Comparison of ENCODE assay signal across 8 cellular contexts in genomic region chr5:40841068-40841805, GRCh38. TPM values are rescaled to one million over a fixed set of nuclear protein-coding genes. Genes with fewer than 3 reads are reported as not detected.
DNase-seq lines count a peak whose midpoint lies in the region; ATAC-seq, FAIRE-seq and TF ChIP-seq lines count a peak whose summit lies in the region.

CARD6 (plus strand) TSS chr5:40841367; CDS start chr5:40841383, 16 bp downstream.

- H3K79me2 ChIP-seq in keratinocyte (ENCODE audit: control insufficient read depth, insufficient read depth, low read length) = no peaks in the 10 kb centered on the region

- H3K27me3 ChIP-seq in BLaER1 treated with 17β-estradiol and CSF1 and Interleukin-3, amounts not matched to agents 10 nM and 100 nM = peaks cover 0 to 22% (median 9%) of the 10 kb centered on the region in 11 experiments; a peak in 9 of 22 replicates
- H3K27me3 ChIP-seq in adrenal gland (no peaks in the 10 kb centered on the region), keratinocyte (ENCODE audit: control insufficient read depth, extremely low read depth, insufficient read depth, low read length) (no peaks in the 10 kb centered on the region)

- H3K36me3 ChIP-seq in BLaER1 treated with 17β-estradiol and CSF1 and Interleukin-3, amounts not matched to agents 10 nM and 100 nM = peaks cover 0 to 26% (median 0%) of the 10 kb centered on the region in 11 experiments; a peak in 6 of 22 replicates
- H3K36me3 ChIP-seq in adrenal gland (replicated peaks in 1 of 2) = no peaks in the 10 kb centered on the region
- H3K36me3 ChIP-seq in keratinocyte (ENCODE audit: control insufficient read depth in 2 of 2, extremely low read depth in 1 of 2, insufficient read depth in 2 of 2, low read length in 2 of 2) = no peaks in the 10 kb centered on the region

- H3K4me3 ChIP-seq in BLaER1 treated with 17β-estradiol and CSF1 and Interleukin-3, amounts not matched to agents 10 nM and 100 nM = peak within 1 kb of the TSS in 9 of 10 experiments; percentile 9 to 69 (median 52); a peak in 16 of 20 replicates
- H3K4me3 ChIP-seq in adrenal gland = peak within 1 kb of the TSS in 3 of 4 donors; percentile 10 to 73 (median 24)
- peak within 1 kb of the TSS; percentile 32 to 45 (median 40) for H3K4me3 ChIP-seq in keratinocyte (ENCODE audit: control insufficient read depth in 2 of 3, extremely low read depth in 1 of 3, insufficient read depth in 2 of 3, low read depth in 1 of 3, low read length in 3 of 3)

- peaks cover 19% of the 10 kb centered on the region for H3K27me3 Mint-ChIP-seq in stimulated activated naive CD8-positive, alpha-beta T cell treated with anti-CD3 and anti-CD28 coated beads, Interleukin-15, amount 100 ng/mL, for 72 hours

- no peaks in the 10 kb centered on the region for H4K20me1 ChIP-seq in BLaER1 treated with 17β-estradiol and CSF1 and Interleukin-3, amounts not matched to agents 10 nM and 100 nM
- no peaks in the 10 kb centered on the region for H4K20me1 ChIP-seq in keratinocyte (ENCODE audit: control insufficient read depth, extremely low read depth, insufficient read depth, low read length)

- DNase-seq in M059J (ENCODE audit: low read depth) = peak; percentile 68
- DNase-seq in adrenal gland = peak in 4 of 7 donors; percentile 21 to 35 (median 30)
- no peak for DNase-seq in keratinocyte (ENCODE audit: low read depth, low spot score)
- no peak for DNase-seq in stimulated activated naive CD8-positive, alpha-beta T cell treated with anti-CD3 and anti-CD28 coated beads, Interleukin-15, amount 100 ng/mL, for 72 hours
- DNase-seq in NCI-H69 (lab: John Stamatoyannopoulos, UW) = no peak
- DNase-seq in HEK293T (ENCODE audit: extremely low spot score) = no peak

- H3K9me1 ChIP-seq in keratinocyte (ENCODE audit: control insufficient read depth, extremely low read depth, insufficient read depth, low read length) = no peaks in the 10 kb centered on the region

- H3K9me3 Mint-ChIP-seq in stimulated activated naive CD8-positive, alpha-beta T cell treated with anti-CD3 and anti-CD28 coated beads, Interleukin-15, amount 100 ng/mL, for 72 hours = no peaks in the 10 kb centered on the region

- peaks cover 7% of the 10 kb centered on the region for H3K4me1 Mint-ChIP-seq in stimulated activated naive CD8-positive, alpha-beta T cell treated with anti-CD3 and anti-CD28 coated beads, Interleukin-15, amount 100 ng/mL, for 72 hours

- intact Hi-C loops in adrenal gland (cut with DNase I) = no loop called here

- TF ChIP-seq CTCF in adrenal gland (IDR thresholded peaks at IDR 0.05) (peak in 2 of 6 experiments; percentile 6 to 17), keratinocyte (optimal IDR thresholded peaks at IDR 0.05 in 1 of 3, IDR thresholded peaks at IDR 0.05 in 1 of 3, conservative IDR thresholded peaks at IDR 0.05 in 1 of 3; ENCODE audit: extremely low read depth in 1 of 3, insufficient read depth in 2 of 3, low read length in 3 of 3) (no peak)

- peaks cover 0 to under 1% (median 0%) of the 10 kb centered on the region in 11 experiments; a peak in 4 of 22 replicates for H3K9me3 ChIP-seq in BLaER1 treated with 17β-estradiol and CSF1 and Interleukin-3, amounts not matched to agents 10 nM and 100 nM (replicated peaks in 1 of 11)
- no peaks in the 10 kb centered on the region for H3K9me3 ChIP-seq in adrenal gland (replicated peaks in 1 of 3)
- no peaks in the 10 kb centered on the region for H3K9me3 ChIP-seq in keratinocyte (ENCODE audit: control insufficient read depth, low read depth, low read length)

- CTCF ChIA-PET in HEK293T (lab: Yijun Ruan, JAX) = interaction anchor here (0.7 to 1.5 kb wide), 2 partner anchors 11 to 38 kb away, joined by 3 read pairs; no protein-coding TSS in a partner anchor

- peak within 1 kb of the TSS; percentile 42 to 96 (median 66) for H3K4me2 ChIP-seq in BLaER1 treated with 17β-estradiol and CSF1 and Interleukin-3, amounts not matched to agents 10 nM and 100 nM
- peak within 1 kb of the TSS; percentile 69 for H3K4me2 ChIP-seq in keratinocyte (ENCODE audit: control insufficient read depth, extremely low read depth, insufficient read depth, low read depth, low read length)

- peak within 1 kb of the TSS; percentile 95 to 96 for H3K27ac Mint-ChIP-seq in stimulated activated naive CD8-positive, alpha-beta T cell treated with anti-CD3 and anti-CD28 coated beads, Interleukin-15, amount 100 ng/mL, for 72 hours

- peak; percentile 50 for ATAC-seq in GM19455 (IDR thresholded peaks at IDR 0.05; ENCODE audit: unreplicated experiment)
- peak; percentile 42 for ATAC-seq in stimulated activated naive CD8-positive, alpha-beta T cell treated with anti-CD3 and anti-CD28 coated beads, Interleukin-15, amount 100 ng/mL, for 72 hours

- H3K4me3 Mint-ChIP-seq in stimulated activated naive CD8-positive, alpha-beta T cell treated with anti-CD3 and anti-CD28 coated beads, Interleukin-15, amount 100 ng/mL, for 72 hours = peak within 1 kb of the TSS; percentile 86 to 87

- no peak for FAIRE-seq in keratinocyte (lab: Jason Lieb, UNC)

- H3K4me1 ChIP-seq in BLaER1 treated with 17β-estradiol and CSF1 and Interleukin-3, amounts not matched to agents 10 nM and 100 nM = peaks cover 0 to 43% (median 12%) of the 10 kb centered on the region in 10 experiments; a peak in 17 of 20 replicates
- H3K4me1 ChIP-seq in adrenal gland (replicated peaks in 1 of 2) = peaks cover 6 to 16% of the 10 kb centered on the region in 2 donors
- H3K4me1 ChIP-seq in keratinocyte (ENCODE audit: control insufficient read depth, extremely low read depth, insufficient read depth, low read length) = peaks cover 11% of the 10 kb centered on the region

- H3K9ac ChIP-seq in BLaER1 treated with 17β-estradiol and CSF1 and Interleukin-3, amounts not matched to agents 10 nM and 100 nM = peak within 1 kb of the TSS in 10 of 11 experiments; percentile 16 to 95 (median 72); a peak in 19 of 22 replicates
- H3K9ac ChIP-seq in keratinocyte (ENCODE audit: control insufficient read depth, extremely low read depth, insufficient read depth, low read length) = peak within 1 kb of the TSS; percentile 15

- 8 to 19% (median 11%) methylated on average over 9 of the region's 9 CpGs for WGBS in adrenal gland, 4 donors

- H3K27ac ChIP-seq in BLaER1 treated with 17β-estradiol and CSF1 and Interleukin-3, amounts not matched to agents 10 nM and 100 nM = peak within 1 kb of the TSS in 10 of 11 experiments; percentile 39 to 97 (median 76); a peak in 19 of 22 replicates
- H3K27ac ChIP-seq in adrenal gland (peak within 1 kb of the TSS; percentile 26 to 86 (median 83)), keratinocyte (ENCODE audit: control insufficient read depth, insufficient read depth, low read length) (peak within 1 kb of the TSS; percentile 37)

- POLR2A ChIA-PET in HEK293T (lab: Yijun Ruan, JAX) = interaction anchor here (1.0 kb wide), 2 partner anchors 9 to 12 kb away, joined by 3 to 4 read pairs; no protein-coding TSS in a partner anchor

- peak within 1 kb of the TSS; percentile 50 for H2AFZ ChIP-seq in keratinocyte (ENCODE audit: control insufficient read depth, low read length)

- dilution Hi-C loops in keratinocyte (cut with MboI; ENCODE audit: extremely low pct_ligation_motif_present, low sequenced_read_pairs) = no loop called here

- TF ChIP-seq POLR2A in adrenal gland (IDR thresholded peaks at IDR 0.05) = peak in 1 of 2 donors; percentile 45

TF ChIP-seq in HEK293T, 16 proteins besides CTCF, POLR2A, EP300 and RAD21:
- TF ChIP-seq PKNOX1 (IDR thresholded peaks at IDR 0.05) = no peak
- no peak for TF ChIP-seq ARNT (IDR thresholded peaks at IDR 0.05)
- TF ChIP-seq ELF4 (IDR thresholded peaks at IDR 0.05) = no peak
- TF ChIP-seq SUZ12 (IDR thresholded peaks at IDR 0.05) = no peak
- no peak for TF ChIP-seq FOXA1 (IDR thresholded peaks at IDR 0.05)
- TF ChIP-seq L3MBTL2 (conservative IDR thresholded peaks at IDR 0.05) = no peak
- no peak for TF ChIP-seq FOXK2 (IDR thresholded peaks at IDR 0.05)
- no peak for TF ChIP-seq CTBP1 (IDR thresholded peaks at IDR 0.05; ENCODE audit: borderline replicate concordance)
- no peak for TF ChIP-seq LEF1 (IDR thresholded peaks at IDR 0.05; ENCODE audit: borderline replicate concordance)
- TF ChIP-seq NFRKB (IDR thresholded peaks at IDR 0.05) = no peak
- no peak for TF ChIP-seq BHLHE40 (IDR thresholded peaks at IDR 0.05; ENCODE audit: borderline replicate concordance)
- TF ChIP-seq TARDBP (IDR thresholded peaks at IDR 0.05) = no peak
- TF ChIP-seq SP1 (IDR thresholded peaks at IDR 0.05) = no peak
- no peak for TF ChIP-seq ZNF384 (IDR thresholded peaks at IDR 0.05)
- no peak for TF ChIP-seq FOXM1 (IDR thresholded peaks at IDR 0.05; ENCODE audit: borderline replicate concordance)
- TF ChIP-seq HDGF (IDR thresholded peaks at IDR 0.05; ENCODE audit: borderline replicate concordance) = no peak

RNA-seq across cellular contexts. Expression of gene CARD6, which starts in this region (rescaled TPM):
- total RNA-seq in M059J (2014; rRNA removed; shearing (Covaris generic)) = 5.7 and 8.0 TPM in 2 replicates
- total RNA-seq in adrenal gland = 10 to 100 TPM; 15.5 to 33.1 (median 28.4) TPM
- 10 to 100 TPM in 1 of 3 donors, 1 to 10 TPM in 2; 6.5 to 18.9 (median 9.9) TPM for polyA plus RNA-seq in adrenal gland
- 4.3 to 5.1 TPM (median 4.4 TPM) in 3 replicates for polyA plus RNA-seq in keratinocyte
- 2.7 TPM for polyA plus RNA-seq in keratinocyte (2011; ENCODE audit: low read depth)
- 2.8 and 4.7 TPM in 2 replicates for polyA plus RNA-seq in keratinocyte (2011; cell fraction: cytosol; rRNA removed)
- 6.0 and 7.4 TPM in 2 replicates for polyA plus RNA-seq in keratinocyte (2011; cell fraction: nucleus; rRNA removed)
- polyA plus RNA-seq in keratinocyte (2012; ENCODE audit: low replicate concordance) = 1.3 and 3.4 TPM in 2 replicates
- polyA minus RNA-seq in keratinocyte = 1.1 to 6.1 TPM (median 4.6 TPM) in 3 replicates
- polyA minus RNA-seq in keratinocyte (2011; cell fraction: cytosol; rRNA and poly(A)+ RNA removed) = 4.0 TPM
- polyA minus RNA-seq in keratinocyte (2011; cell fraction: nucleus; rRNA and poly(A)+ RNA removed) = 3.3 and 6.1 TPM in 2 replicates

Comparison
In these comparisons a context has a peak if more than half of its experiments do, and no peak if none do; other contexts are left out.
1. DNase-seq: peak in M059J (single experiment) and adrenal gland (4 of 7); none in keratinocyte (single experiment), stimulated activated naive CD8-positive, alpha-beta T cell treated with anti-CD3 and anti-CD28 coated beads, Interleukin-15, amount 100 ng/mL, for 72 hours (0 of 2), NCI-H69 (single experiment) and HEK293T (single experiment).
2. Peak in every context shown above with its lines, with median percentiles within 50 percentile points of each other: H3K27ac ChIP-seq and H3K4me3 ChIP-seq.